ENCODE assay signal across 12 cellular contexts in the genomic region with DNA sequence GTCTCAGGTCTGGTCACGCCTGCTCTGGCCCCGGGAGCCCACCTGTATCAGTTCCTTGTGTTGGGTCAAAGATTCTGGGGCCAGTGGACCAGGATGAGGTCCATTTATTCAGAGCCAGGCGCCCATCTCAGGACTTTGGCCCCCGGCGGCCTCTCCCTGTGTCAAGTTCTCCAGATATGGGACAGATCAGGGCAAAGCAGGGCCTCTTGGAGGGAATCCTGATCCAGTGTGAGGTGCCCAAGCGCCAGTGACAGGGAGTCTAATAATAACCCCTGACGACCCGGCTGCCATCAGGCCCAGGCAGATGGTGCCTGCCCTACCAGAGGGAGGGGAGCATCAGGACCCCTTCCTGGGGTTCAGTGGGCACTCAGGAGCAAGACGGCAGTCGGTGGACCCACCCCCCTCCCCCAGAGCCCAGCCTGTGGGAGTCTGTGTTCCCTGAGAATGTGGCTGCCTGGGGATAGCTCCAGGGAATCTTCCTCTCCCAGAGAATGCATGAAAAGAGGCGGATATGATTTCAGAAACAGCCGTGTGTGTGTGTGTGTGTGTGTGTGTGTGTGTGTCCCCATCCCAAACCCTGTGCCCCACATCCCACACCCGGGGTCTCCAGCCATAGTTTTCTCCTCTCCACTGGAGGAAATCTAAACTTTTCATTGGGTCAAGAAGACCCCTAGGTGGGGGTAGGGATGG. TPM values are rescaled to one million over a fixed set of nuclear protein-coding genes. Genes with fewer than 3 reads are reported as not detected.
DNase-seq lines count a peak whose midpoint lies in the region; ATAC-seq and TF ChIP-seq lines count a peak whose summit lies in the region.
"Had no signal": no experiment of that assay in that cellular context is flagged by ENCODE, and none has a peak within 500 bp of the region (broad histone marks: within the 10 kb centered on the region; RNA-seq: fewer than 3 reads in every experiment).

No MANE protein-coding gene starts in this region.

- ATAC-seq in PC-3 (no peak), HG02840 (IDR thresholded peaks at IDR 0.05; ENCODE audit: low FRiP score, unreplicated experiment) (no peak)
- ATAC-seq: left colon had no signal

- CTCF ChIA-PET in PC-3 (lab: Charles Lee) = no interaction called here

- H3K9me3 ChIP-seq in ES-I3 (ENCODE audit: control insufficient read depth, insufficient read depth, low read length) (no peaks in the 10 kb centered on the region), PC-3 (ENCODE audit: low read length) (no peaks in the 10 kb centered on the region), sigmoid colon (no peaks in the 10 kb centered on the region)

- no peak overlapping the region for H2AFZ ChIP-seq in PC-3 (ENCODE audit: low read length)

- WGBS in sigmoid colon, 2 donors = 34 to 64% methylated on average over 13 of the region's 13 CpGs

- H3K4me3 ChIP-seq in PC-3 (ENCODE audit: low read length) (peak overlapping the region; percentile 72; the same call in 1 of the 2 replicates), sigmoid colon (peak overlapping the region in 3 of 4 donors; percentile 53 to 57 (median 57))

- H3K9ac ChIP-seq in ES-I3 (ENCODE audit: low read depth, low read length) = peak overlapping the region; percentile 58; the same call in 1 of the 2 replicates
- H3K9ac ChIP-seq in PC-3 (ENCODE audit: low read length) = no peak overlapping the region

- H3K79me2 ChIP-seq in PC-3 (ENCODE audit: low read length) = 0 out of 2 replicates have a peak, but pooled peaks cover 6% of the 10 kb centered on the region

- no peak for TF ChIP-seq POLR2A in sigmoid colon (IDR thresholded peaks at IDR 0.05)

- H3K4me1 ChIP-seq in ES-I3 (ENCODE audit: insufficient read depth, low read length) (peaks cover 28% of the 10 kb centered on the region; the same call in 1 of the 2 replicates), PC-3 (ENCODE audit: insufficient read depth, low read length) (peaks cover 33% of the 10 kb centered on the region), sigmoid colon (peaks cover 0 to 52% (median 43%) of the 10 kb centered on the region in 4 donors)

- intact Hi-C loops in PC-3 (cut with micrococcal nuclease) = loop anchor here (5.0 kb wide), 3 partner anchors 68 to 218 kb away; partner anchors contain the start of genes BTBD17 and GPRC5C
- intact Hi-C loops in sigmoid colon (cut with DNase I) = loop anchor here (5.0 kb wide), 3 partner anchors 63 to 238 kb away; no protein-coding TSS in a partner anchor

- no peak for DNase-seq in PC-3
- DNase-seq in fibroblast of gingiva (ENCODE audit: low read depth) = peak; percentile 11
- DNase-seq in sigmoid colon = no peak
- no peak for DNase-seq in Ammon's horn (ENCODE audit: low spot score)
- no peak for DNase-seq in ecto neural progenitor cell (ENCODE audit: low spot score)
- DNase-seq in pons (ENCODE audit: low spot score) = no peak

- BruUV-seq in PC-3 (replicated peaks; lab: Mats Ljungman, UMichigan) = no TSS peak

- no peak overlapping the region for H3K27ac ChIP-seq in PC-3 (ENCODE audit: low read length)
- H3K27ac ChIP-seq in sigmoid colon = peak overlapping the region in 3 of 4 donors; percentile 76 to 79 (median 79)
- H3K27ac ChIP-seq: epithelial cell of prostate had no signal

- H3K27me3 ChIP-seq in PC-3 (ENCODE audit: low read length) (no peaks in the 10 kb centered on the region), sigmoid colon (no peaks in the 10 kb centered on the region)

- H4K20me1 ChIP-seq in PC-3 (ENCODE audit: low read length) = peaks cover 8% of the 10 kb centered on the region; the same call in 1 of the 2 replicates

- no peaks in the 10 kb centered on the region for H3K36me3 ChIP-seq in ES-I3 (ENCODE audit: insufficient read depth, low read length)
- H3K36me3 ChIP-seq in PC-3 (ENCODE audit: low read depth, low read length) = peaks cover 11% of the 10 kb centered on the region; the same call in 1 of the 2 replicates
- peaks cover 0 to 5% (median 5%) of the 10 kb centered on the region in 4 donors for H3K36me3 ChIP-seq in sigmoid colon

- TF ChIP-seq CTCF in PC-3 (conservative IDR thresholded peaks at IDR 0.05; ENCODE audit: low read depth, low read length) (no peak), sigmoid colon (IDR thresholded peaks at IDR 0.05) (no peak)

- peak overlapping the region; percentile 86 for H3K4me2 ChIP-seq in PC-3 (ENCODE audit: low read length)

- no peak for TF ChIP-seq EP300 in sigmoid colon (IDR thresholded peaks at IDR 0.05)

- H3F3A ChIP-seq in PC-3 (ENCODE audit: low read length, unreplicated experiment) = peaks cover 9% of the 10 kb centered on the region

- POLR2A ChIA-PET in PC-3 (lab: Charles Lee; ENCODE audit: unreplicated experiment) = no interaction called here

- no peaks in the 10 kb centered on the region for H3K9me2 ChIP-seq in PC-3 (replicated peaks; ENCODE audit: low read length)

RNA-seq across cellular contexts. Expression of gene TTYH2, which starts 1.4 kb away (rescaled TPM):
- total RNA-seq in PC-3 (2014; rRNA removed) = 17.6 and 21.0 TPM in 2 replicates
- total RNA-seq in sigmoid colon = 1 to 10 TPM; 4.9 to 10.0 (median 7.0) TPM
- 1 to 10 TPM in 2 of 3 donors, under 1 TPM in 1; 0.60 to 3.4 (median 1.2) TPM for polyA plus RNA-seq in sigmoid colon

RNA-seq across cellular contexts. Expression of gene RPL38, which starts 11.3 kb away (rescaled TPM):
- total RNA-seq in PC-3 (2014; rRNA removed) (2,878 and 3,689 TPM in 2 replicates), sigmoid colon (100 to 1,000 TPM; 215 to 718 (median 492) TPM)
- 1,000 to 10,000 TPM; 1,011 to 2,321 (median 1,651) TPM for polyA plus RNA-seq in sigmoid colon

RNA-seq across cellular contexts. Expression of gene DNAI2, which starts 59.2 kb away (rescaled TPM):
- total RNA-seq in PC-3 (2014; rRNA removed) (not detected in 2 replicates), sigmoid colon (not detected)
- polyA plus RNA-seq in sigmoid colon = under 1 TPM in 1 of 3 donors, not detected in 2; 0.10 TPM
- total RNA-seq: left colon, RPMI7951, subcutaneous adipose tissue had no signal
